In the genomic region with DNA sequence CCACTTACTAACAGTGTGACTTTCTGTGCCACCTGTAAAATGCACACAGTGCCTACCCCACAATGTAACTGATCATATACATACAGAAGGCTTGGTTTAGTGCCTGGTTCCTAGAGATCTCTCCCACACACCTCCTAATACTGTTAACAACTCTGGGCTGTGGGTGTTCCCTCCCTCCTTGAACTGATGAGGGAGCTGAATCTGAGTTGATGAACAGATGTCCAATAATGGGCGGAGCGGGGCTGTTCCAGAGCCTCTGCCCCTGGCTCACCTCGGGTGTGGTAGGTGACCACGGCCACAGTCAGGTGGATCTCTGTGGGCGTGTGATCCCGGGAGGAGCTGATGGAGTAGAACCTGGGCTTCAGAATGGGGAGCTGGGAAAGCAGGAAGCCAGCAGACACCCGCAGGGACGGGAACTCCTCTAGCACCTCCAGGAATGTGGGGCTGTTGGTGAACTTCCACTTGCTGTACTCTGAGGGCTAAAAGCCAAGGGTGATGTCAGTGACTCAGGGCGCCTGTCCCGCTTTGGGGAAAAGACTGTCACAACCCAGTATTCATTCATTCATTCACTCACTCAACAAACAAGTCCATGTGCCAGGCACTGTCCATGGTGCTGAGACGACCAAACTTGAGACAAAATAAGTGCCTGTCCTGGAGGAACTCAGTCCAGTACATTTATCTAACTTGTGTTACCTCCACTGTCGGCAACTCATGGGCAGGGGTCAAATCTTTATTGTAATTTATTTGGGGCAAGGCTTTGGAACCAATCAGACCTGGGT, we compare ENCODE assay signal across 11 cellular contexts.
DNase-seq lines count a peak whose midpoint lies in the region; ATAC-seq and TF ChIP-seq lines count a peak whose summit lies in the region.
"Had no signal": no experiment of that assay in that cellular context is flagged by ENCODE, and none has a peak within 500 bp of the region (broad histone marks: within the 10 kb centered on the region; RNA-seq: fewer than 3 reads in every experiment).

No MANE protein-coding gene starts in this region.

- H3K27ac ChIP-seq in DND-41 (ENCODE audit: low read length) = no peak overlapping the region
- H3K27ac ChIP-seq in WERI-Rb-1 = no peak overlapping the region
- H3K27ac ChIP-seq: skin epidermis had no signal

- H4K20me1 ChIP-seq in DND-41 (ENCODE audit: insufficient read depth, low read length) = peaks cover 23% of the 10 kb centered on the region; the same call in 1 of the 2 replicates

- no peak for TF ChIP-seq CTCF in DND-41 (IDR thresholded peaks at IDR 0.05; ENCODE audit: borderline replicate concordance, extremely low read depth, low read length, poor library complexity, severe bottlenecking)
- no peak for TF ChIP-seq CTCF in WERI-Rb-1 (IDR thresholded peaks at IDR 0.05; ENCODE audit: low read depth, low read length)
- no peak for TF ChIP-seq CTCF in foreskin fibroblast (IDR thresholded peaks at IDR 0.05; ENCODE audit: low read depth, low read length)

- H3K79me2 ChIP-seq in DND-41 (ENCODE audit: insufficient read depth, low read length) = no peaks in the 10 kb centered on the region

- H2AFZ ChIP-seq in DND-41 (ENCODE audit: low read depth, low read length) = no peak overlapping the region

- H3K9me3 ChIP-seq in DND-41 (ENCODE audit: insufficient read depth, low read length, severe bottlenecking) = no peaks in the 10 kb centered on the region
- no peaks in the 10 kb centered on the region for H3K9me3 ChIP-seq in WERI-Rb-1 (ENCODE audit: severe bottlenecking)

- DNase-seq in DND-41 (peak; percentile 53), HK-2 (ENCODE audit: unreplicated experiment) (peak; percentile 27), WERI-Rb-1 (peak; percentile 60), foreskin fibroblast (peak; percentile 8 to 42), NCI-H146 (lab: John Stamatoyannopoulos, UW) (no peak), NCI-H1436 (lab: John Stamatoyannopoulos, UW) (no peak)
- no peak for DNase-seq in stimulated activated naive CD4-positive, alpha-beta T cell treated with Interleukin-2 at 50 U/mL for 16 hours (lab: John Stamatoyannopoulos, UW)
- DNase-seq: activated B cell treated with CpG ODN at 0.5 μM for 24 hours, midbrain had no signal

- H3K36me3 ChIP-seq in DND-41 (ENCODE audit: insufficient read depth, low read length) (no peaks in the 10 kb centered on the region), WERI-Rb-1 (peaks cover 3% of the 10 kb centered on the region; the same call in 1 of the 2 replicates)

- H3K27me3 ChIP-seq in DND-41 (ENCODE audit: insufficient read depth, low read length, poor library complexity) (no peaks in the 10 kb centered on the region), WERI-Rb-1 (ENCODE audit: insufficient read depth, low read depth, severe bottlenecking) (no peaks in the 10 kb centered on the region)

- H3K9ac ChIP-seq in DND-41 (ENCODE audit: low read depth, low read length) = no peak overlapping the region

- H3K4me1 ChIP-seq in DND-41 (ENCODE audit: insufficient read depth, low read length) = no peaks in the 10 kb centered on the region

- no peak for ATAC-seq in DND-41 (ENCODE audit: insufficient read depth, low read depth)
- no peak for ATAC-seq in HG03342 (IDR thresholded peaks at IDR 0.05; ENCODE audit: unreplicated experiment)

- H3K4me2 ChIP-seq in DND-41 (ENCODE audit: insufficient read depth, low read length) = no peak overlapping the region

- no peak overlapping the region for H3K4me3 ChIP-seq in DND-41 (ENCODE audit: low read depth in 1 of 2, low read length in 2 of 2)
- H3K4me3 ChIP-seq in WERI-Rb-1 (ENCODE audit: low read depth, low read length) = no peak overlapping the region
- H3K4me3 ChIP-seq in foreskin fibroblast (ENCODE audit: low read depth in 1 of 2, low read length in 2 of 2) = no peak overlapping the region
- H3K4me3 ChIP-seq: skin epidermis had no signal

Comparison
In these comparisons a context has a peak if more than half of its experiments do, and no peak if none do; other contexts are left out.
1. DNase-seq: peak in DND-41 (single experiment), HK-2 (single experiment), WERI-Rb-1 (single experiment) and foreskin fibroblast (2 of 2); none in NCI-H146 (single experiment), stimulated activated naive CD4-positive, alpha-beta T cell treated with Interleukin-2 at 50 U/mL for 16 hours (single experiment) and NCI-H1436 (single experiment).